ENCODE assay signal across 1 cellular context in the genomic region with DNA sequence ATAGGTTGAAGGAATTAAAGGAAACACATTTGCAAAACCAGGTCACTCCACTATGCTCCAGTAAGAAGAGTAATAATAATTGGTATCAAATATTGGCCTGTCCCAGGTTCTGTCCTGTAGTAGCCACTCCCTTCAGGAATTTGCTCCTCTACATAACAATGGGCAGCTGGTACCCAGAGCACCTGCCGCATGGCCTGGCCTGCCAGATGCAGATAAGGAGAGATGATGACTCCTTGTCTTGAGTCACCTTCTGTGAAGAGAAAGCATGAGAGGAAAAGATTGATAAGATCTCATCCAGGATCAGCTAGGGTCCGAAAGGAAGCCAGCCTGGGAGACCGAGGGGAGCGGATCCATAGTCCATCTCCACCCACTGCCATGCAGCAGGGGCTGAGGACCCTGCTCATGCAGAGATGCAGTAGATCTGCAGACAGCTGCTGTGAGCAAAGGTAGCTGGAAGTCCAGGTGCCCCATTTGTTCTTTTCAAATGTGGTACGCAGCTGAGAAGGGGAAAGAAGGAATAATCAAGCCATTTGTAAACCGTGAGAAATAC.
A peak's percentile ranks its signal among the peaks of the same experiment; 100 is the strongest.
TF ChIP-seq lines count a peak whose summit lies in the region.

No MANE protein-coding gene starts in this region.

TF ChIP-seq in H1, 55 proteins besides CTCF, POLR2A, EP300 and RAD21:
- no peak for TF ChIP-seq RNF2 (IDR thresholded peaks at IDR 0.05; ENCODE audit: borderline replicate concordance, low read depth, low read length, missing control alignments, poor library complexity, severe bottlenecking)
- TF ChIP-seq, protein P1, sequence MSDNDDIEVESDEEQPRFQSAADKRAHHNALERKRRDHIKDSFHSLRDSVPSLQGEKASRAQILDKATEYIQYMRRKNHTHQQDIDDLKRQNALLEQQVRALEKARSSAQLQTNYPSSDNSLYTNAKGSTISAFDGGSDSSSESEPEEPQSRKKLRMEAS (IDR thresholded peaks at IDR 0.05), result peak; percentile 67
- TF ChIP-seq POU5F1 (IDR thresholded peaks at IDR 0.05; ENCODE audit: low read depth, low read length), result peak; percentile 52; the same call in 1 of the 2 replicates
- no peak for TF ChIP-seq EGR1 (IDR thresholded peaks at IDR 0.05; ENCODE audit: borderline replicate concordance, low read depth, low read length)
- no peak for TF ChIP-seq KDM5A (IDR thresholded peaks at IDR 0.05; ENCODE audit: low read length)
- no peak for TF ChIP-seq TCF12 (IDR thresholded peaks at IDR 0.05; ENCODE audit: low read depth, low read length)
